ENCODE assay signal across 10 cellular contexts in the genomic region with DNA sequence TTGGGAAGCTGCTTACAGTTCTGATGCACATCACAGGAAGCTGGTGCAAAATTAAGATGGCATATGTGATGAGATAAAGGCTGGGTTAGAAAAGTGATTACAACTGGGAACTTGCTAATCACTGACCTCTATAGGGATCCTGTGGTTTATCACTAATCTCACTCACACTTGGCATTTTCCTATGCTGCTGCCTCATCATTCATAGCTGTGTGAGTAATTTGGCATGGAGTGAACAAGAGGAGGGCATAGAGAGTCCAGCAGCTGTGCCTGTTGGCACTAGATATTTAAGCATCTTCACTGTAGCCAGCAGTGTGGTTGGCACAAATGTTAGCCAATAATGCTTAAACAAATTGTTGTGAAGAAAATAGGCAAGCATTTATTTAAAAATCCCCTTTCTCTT.
DNase-seq lines count a peak whose midpoint lies in the region; ATAC-seq, FAIRE-seq and TF ChIP-seq lines count a peak whose summit lies in the region.
"Had no signal": no experiment of that assay in that cellular context is flagged by ENCODE, and none has a peak within 500 bp of the region (broad histone marks: within the 10 kb centered on the region; RNA-seq: fewer than 3 reads in every experiment).

No MANE protein-coding gene starts in this region.

- intact Hi-C loops in sciatic nerve (cut with DNase I), result no loop called here

- no peak for TF ChIP-seq CTCF in fibroblast of mammary gland (conservative IDR thresholded peaks at IDR 0.05; ENCODE audit: control insufficient read depth, insufficient read depth, low read depth, low read length)

- ATAC-seq in sciatic nerve (peak; percentile 28), HG03469 (IDR thresholded peaks at IDR 0.05; ENCODE audit: unreplicated experiment) (no peak)

- peak; percentile 87 for FAIRE-seq in RCC 7860 (lab: Jason Lieb, UNC)

- DNase-seq in NCI-H345 (lab: John Stamatoyannopoulos, UW) (peak; percentile 27), NCI-H345 treated with DMSO at 0.1 percent for 48 hours (lab: John Stamatoyannopoulos, UW; ENCODE audit: unreplicated experiment) (no peak), RCC 7860 (ENCODE audit: low spot score) (peak; percentile 61), fibroblast of mammary gland (ENCODE audit: low read depth) (peak; percentile 57), sciatic nerve (ENCODE audit: low spot score) (no peak), NCI-H2227 (lab: John Stamatoyannopoulos, UW; ENCODE audit: unreplicated experiment) (no peak), DMS114 treated with DMSO at 0.1 percent for 48 hours (lab: John Stamatoyannopoulos, UW; ENCODE audit: unreplicated experiment) (no peak)
- DNase-seq: activated CD4-positive, alpha-beta T cell treated with anti-CD3 and anti-CD28 coated beads, Interleukin-2, amount 10 ng/mL, durations not matched to agents 24 days and 14 days; NCI-H2227 treated with DMSO at 0.1 percent for 48 hours had no signal

- no peak overlapping the region for H3K4me3 ChIP-seq in fibroblast of mammary gland (ENCODE audit: control insufficient read depth, low read depth, low read length)

Comparison
In these comparisons a context has a peak if more than half of its experiments do, and no peak if none do; other contexts are left out.
1. DNase-seq: peak in NCI-H345 (single experiment), RCC 7860 (single experiment) and fibroblast of mammary gland (single experiment); none in NCI-H345 treated with DMSO at 0.1 percent for 48 hours (single experiment), sciatic nerve (single experiment), NCI-H2227 (single experiment) and DMS114 treated with DMSO at 0.1 percent for 48 hours (single experiment).